Comparison of ENCODE assay signal across 1 cellular context in genomic region chr4:4490816-4491215, GRCh38.
TF ChIP-seq lines count a peak whose summit lies in the region.

No MANE protein-coding gene starts in this region.

TF ChIP-seq in GM12878, 131 proteins besides CTCF, POLR2A, EP300 and RAD21 (continued from another document):
- TF ChIP-seq NKRF (conservative IDR thresholded peaks at IDR 0.05) = no peak
- no peak for TF ChIP-seq SUPT20H (IDR thresholded peaks at IDR 0.05; ENCODE audit: borderline replicate concordance, control insufficient read depth, low read depth, low read length)
- no peak for TF ChIP-seq E2F8 (IDR thresholded peaks at IDR 0.05; ENCODE audit: low read depth, partially characterized antibody)
- no peak for TF ChIP-seq TCF3 (IDR thresholded peaks at IDR 0.05; ENCODE audit: borderline replicate concordance, insufficient read depth, low read depth, low read length)
- TF ChIP-seq MEF2A (IDR thresholded peaks at IDR 0.05; ENCODE audit: insufficient read depth, low read depth, low read length) = no peak
- no peak for TF ChIP-seq USF2 (IDR thresholded peaks at IDR 0.05; ENCODE audit: borderline replicate concordance, low read depth, low read length)
- TF ChIP-seq BCL11A (IDR thresholded peaks at IDR 0.05; ENCODE audit: low read depth, low read length) = no peak
